Comparison of ENCODE assay signal across 7 cellular contexts in the genomic region with DNA sequence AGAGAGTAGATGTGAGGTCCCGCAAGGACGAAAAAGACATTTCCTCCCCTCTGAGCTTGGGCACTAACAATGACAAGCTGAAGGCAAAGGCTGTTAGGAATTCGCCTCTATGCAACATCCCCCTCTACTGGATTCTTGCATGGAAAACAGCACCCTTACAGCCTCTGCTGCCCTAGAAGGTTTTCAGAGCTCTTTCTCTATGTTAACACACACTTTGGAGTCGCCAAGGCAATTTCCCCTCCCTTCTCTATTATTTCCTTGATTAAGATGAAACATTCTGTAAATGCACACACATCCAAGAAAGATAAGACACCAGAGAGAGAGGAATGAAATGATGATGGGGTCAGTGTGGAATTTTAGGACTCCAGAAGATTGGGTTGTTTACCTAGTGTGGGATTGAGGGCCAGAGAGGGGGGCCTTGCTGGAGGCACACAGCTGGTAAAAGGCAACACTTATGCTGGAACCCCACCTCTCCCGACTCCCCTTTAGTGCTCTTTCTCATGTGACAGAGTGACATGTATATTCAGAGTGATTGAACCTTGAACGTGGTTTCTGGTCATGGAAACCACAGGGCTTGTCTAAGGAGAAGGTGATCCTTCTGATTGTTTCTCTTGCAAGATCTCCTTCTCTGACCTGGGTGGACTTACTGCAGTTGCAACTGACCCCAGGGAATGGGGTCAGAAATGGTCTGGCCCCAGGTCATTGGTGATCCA.
A peak's percentile ranks its signal among the peaks of the same experiment; 100 is the strongest.
DNase-seq lines count a peak whose midpoint lies in the region; ATAC-seq and TF ChIP-seq lines count a peak whose summit lies in the region.

No MANE protein-coding gene starts in this region.

- H3K9me3 Mint-ChIP-seq in activated B cell treated with CpG ODN at 0.5 μM for 24 hours = no peaks in the 10 kb centered on the region

- no peaks in the 10 kb centered on the region for H3K4me1 ChIP-seq in right lobe of liver

- no peak overlapping the region for H3K4me3 Mint-ChIP-seq in activated B cell treated with CpG ODN at 0.5 μM for 24 hours

- no peak overlapping the region for H3K27ac Mint-ChIP-seq in activated B cell treated with CpG ODN at 0.5 μM for 24 hours

- 0% methylated on average over 5 of the region's 6 CpGs for WGBS in right lobe of liver (ENCODE audit: insufficient coverage, low coverage, low lambda C conversion rate, missing lambda C conversion rate)

- TF ChIP-seq POLR2A in right lobe of liver (IDR thresholded peaks at IDR 0.05) = no peak

- H3K36me3 Mint-ChIP-seq in activated B cell treated with CpG ODN at 0.5 μM for 24 hours (ENCODE audit: low read depth) = no peaks in the 10 kb centered on the region

- CTCF ChIA-PET in activated B cell treated with CpG ODN at 0.5 μM for 24 hours (lab: Charles Lee) = interaction anchor here (0.6 to 3.3 kb wide), 25 partner anchors 9 to 1239 kb away, joined by 3 to 101 read pairs (median 6); a partner anchor contains a TSS

- H3K27ac ChIP-seq in dorsolateral prefrontal cortex = peak overlapping the region in 5 of 59 donors; percentile 12 to 57 (median 39)
- H3K27ac ChIP-seq in right lobe of liver = no peak overlapping the region
- no peak overlapping the region for H3K27ac ChIP-seq in substantia nigra (ENCODE audit: low read depth, low read length, poor library complexity, severe bottlenecking)

- ATAC-seq in HG02798 (IDR thresholded peaks at IDR 0.05; ENCODE audit: poor library complexity, unreplicated experiment) (peak; percentile 45), activated B cell treated with CpG ODN at 0.5 μM for 24 hours (ENCODE audit: low read depth) (peak; percentile 40), right lobe of liver (peak; percentile 91 to 95 (median 94))

- in situ Hi-C loops in G401 (cut with HindIII; ENCODE audit: low sequenced_read_pairs) = no loop called here

- H3K36me3 ChIP-seq in right lobe of liver = no peaks in the 10 kb centered on the region

- peak; percentile 44 for DNase-seq in G401 (ENCODE audit: low spot score)
- DNase-seq in NCI-H226 = peak; percentile 84
- no peak for DNase-seq in activated B cell treated with CpG ODN at 0.5 μM for 24 hours
- peak in 4 of 10 donors; percentile 7 to 69 (median 25) for DNase-seq in dorsolateral prefrontal cortex
- peak in 1 of 3 donors; percentile 51 for DNase-seq in right lobe of liver
- peak in 34 of 49 donors; percentile 2 to 80 (median 30) for DNase-seq in substantia nigra (lab: John Stamatoyannopoulos, UW)

- POLR2A ChIA-PET in activated B cell treated with CpG ODN at 0.5 μM for 24 hours (lab: Charles Lee) = interaction anchor here (1.0 to 1.3 kb wide), 5 partner anchors 115 to 1059 kb away, joined by 3 to 9 read pairs (median 3); a partner anchor contains a TSS

- H3K4me1 Mint-ChIP-seq in activated B cell treated with CpG ODN at 0.5 μM for 24 hours = peaks cover 29% of the 10 kb centered on the region

- H3K27me3 Mint-ChIP-seq in activated B cell treated with CpG ODN at 0.5 μM for 24 hours = no peaks in the 10 kb centered on the region

- H3K27me3 ChIP-seq in dorsolateral prefrontal cortex (peaks cover 0 to 8% (median 0%) of the 10 kb centered on the region in 45 donors), right lobe of liver (no peaks in the 10 kb centered on the region)

- intact Hi-C loops in activated B cell treated with CpG ODN at 0.5 μM for 24 hours (cut with micrococcal nuclease) = loop anchor here (1.0 to 10.0 kb wide), 9 partner anchors 83 to 1122 kb away; a partner anchor contains a TSS
- intact Hi-C loops in dorsolateral prefrontal cortex (cut with DNase I) = loop anchor here (1.0 to 10.0 kb wide), 5 partner anchors 210 to 1240 kb away; no protein-coding TSS in a partner anchor
- intact Hi-C loops in right lobe of liver (cut with DNase I) = loop anchor here in 1 of 2 donors (10.0 kb wide), 1 partner anchor 1060 kb away; no protein-coding TSS in a partner anchor

- TF ChIP-seq CTCF in activated B cell treated with CpG ODN at 0.5 μM for 24 hours (IDR thresholded peaks at IDR 0.05) = no peak
- TF ChIP-seq CTCF in dorsolateral prefrontal cortex (IDR thresholded peaks at IDR 0.05 in 54 of 56, conservative IDR thresholded peaks at IDR 0.05 in 2 of 56; ENCODE audit: low read depth in 1 of 56, partially characterized antibody in 56 of 56) = peak; percentile 54 to 94 (median 80)
- peak; percentile 77 to 81 (median 78) for TF ChIP-seq CTCF in right lobe of liver (IDR thresholded peaks at IDR 0.05)

- peak overlapping the region in 9 of 59 donors; percentile 0 to 21 (median 13) for H3K4me3 ChIP-seq in dorsolateral prefrontal cortex
- H3K4me3 ChIP-seq in right lobe of liver = no peak overlapping the region

- no peaks in the 10 kb centered on the region for H3K9me3 ChIP-seq in right lobe of liver

Comparison
In these comparisons a context has a peak if more than half of its experiments do, and no peak if none do; other contexts are left out.
1. ATAC-seq: peak in every context shown above with its lines; median percentile 94 in right lobe of liver; 45 in HG02798; 40 in activated B cell treated with CpG ODN at 0.5 μM for 24 hours.